Comparison of ENCODE assay signal across 12 cellular contexts in genomic region chr21:42107177-42107880, GRCh38. TPM values are rescaled to one million over a fixed set of nuclear protein-coding genes. Genes with fewer than 3 reads are reported as not detected.
DNase-seq lines count a peak whose midpoint lies in the region; ATAC-seq and TF ChIP-seq lines count a peak whose summit lies in the region.
"Had no signal": no experiment of that assay in that cellular context is flagged by ENCODE, and none has a peak within 500 bp of the region (broad histone marks: within the 10 kb centered on the region; RNA-seq: fewer than 3 reads in every experiment).

No MANE protein-coding gene starts in this region.

- peak; percentile 16 for ATAC-seq in HG03378 (IDR thresholded peaks at IDR 0.05; ENCODE audit: unreplicated experiment)
- peak; percentile 22 for ATAC-seq in central memory CD8-positive, alpha-beta T cell (replicated peaks; ENCODE audit: extremely low read depth, poor library complexity, severe bottlenecking)

- no peaks in the 10 kb centered on the region for H3K4me1 Mint-ChIP-seq in central memory CD8-positive, alpha-beta T cell
- H3K4me1 Mint-ChIP-seq in progenitor cell of endocrine pancreas (ENCODE audit: low read depth), result peaks cover 10% of the 10 kb centered on the region

- TF ChIP-seq POLR2A in spleen (IDR thresholded peaks at IDR 0.05), result no peak

- peaks cover 0 to 4% (median 0%) of the 10 kb centered on the region in 7 donors for H3K27me3 ChIP-seq in spleen (replicated peaks in 1 of 7)

- H3K27ac ChIP-seq in spleen, result peak overlapping the region in 3 of 8 donors; percentile 10 to 63 (median 37)

- intact Hi-C loops in spleen (cut with DNase I; ENCODE audit: low total_unique reads), result no loop called here

- TF ChIP-seq CTCF in spleen (IDR thresholded peaks at IDR 0.05 in 8 of 11, conservative IDR thresholded peaks at IDR 0.05 in 3 of 11), result no peak
- no peak for TF ChIP-seq CTCF in progenitor cell of endocrine pancreas (IDR thresholded peaks at IDR 0.05; ENCODE audit: unreplicated experiment)

- H3K36me3 ChIP-seq in spleen, result no peaks in the 10 kb centered on the region

- H3K9me3 ChIP-seq in spleen, result no peaks in the 10 kb centered on the region

- DNase-seq in NCI-H82 (lab: John Stamatoyannopoulos, UW) (peak; percentile 16), NCI-H82 treated with DMSO at 0.1 percent for 48 hours (lab: John Stamatoyannopoulos, UW; ENCODE audit: unreplicated experiment) (no peak), spleen (peak; percentile 64), NCI-H1417 treated with DMSO at 0.1 percent for 48 hours (lab: John Stamatoyannopoulos, UW) (no peak), T-helper 9 cell (no peak), progenitor cell of endocrine pancreas (ENCODE audit: low spot score, unreplicated experiment) (no peak)
- DNase-seq in central memory CD8-positive, alpha-beta T cell (ENCODE audit: low spot score in 2 of 2), result no peak
- DNase-seq: erythroblast had no signal

- H3K4me3 Mint-ChIP-seq in central memory CD8-positive, alpha-beta T cell, result no peak overlapping the region
- no peak overlapping the region for H3K4me3 Mint-ChIP-seq in progenitor cell of endocrine pancreas (ENCODE audit: low read depth)

- H3K4me1 ChIP-seq in spleen, result peaks cover 3 to 20% (median 15%) of the 10 kb centered on the region in 6 donors

- H3K9me3 Mint-ChIP-seq in central memory CD8-positive, alpha-beta T cell, result no peaks in the 10 kb centered on the region
- H3K9me3 Mint-ChIP-seq in progenitor cell of endocrine pancreas (ENCODE audit: low read depth), result no peaks in the 10 kb centered on the region
- H3K9me3 Mint-ChIP-seq: T-cell had no signal

- no peak overlapping the region for H3K27ac Mint-ChIP-seq in central memory CD8-positive, alpha-beta T cell (ENCODE audit: low read depth)
- no peak overlapping the region for H3K27ac Mint-ChIP-seq in progenitor cell of endocrine pancreas

- no peaks in the 10 kb centered on the region for H3K36me3 Mint-ChIP-seq in central memory CD8-positive, alpha-beta T cell (ENCODE audit: insufficient read depth)
- H3K36me3 Mint-ChIP-seq in progenitor cell of endocrine pancreas (ENCODE audit: insufficient read depth), result no peaks in the 10 kb centered on the region
- H3K36me3 Mint-ChIP-seq: T-cell had no signal

- H3K27me3 Mint-ChIP-seq in central memory CD8-positive, alpha-beta T cell, result peaks cover 19% of the 10 kb centered on the region
- H3K27me3 Mint-ChIP-seq in progenitor cell of endocrine pancreas, result peaks cover 4% of the 10 kb centered on the region

- H3K4me3 ChIP-seq in spleen, result peak overlapping the region in 4 of 8 donors; percentile 3 to 52 (median 16)

- 82 to 87% (median 86%) methylated on average over 11 to 18 of the region's 18 CpGs for WGBS in spleen, 5 donors

RNA-seq across cellular contexts. Expression of gene UMODL1, which starts 36.2 kb away (rescaled TPM):
- total RNA-seq in spleen (under 1 TPM in 5 of 7 donors, not detected in 2; 0.09 to 0.85 (median 0.28) TPM), progenitor cell of endocrine pancreas (0.19 TPM in 1 of 2 replicates, not detected in the other)
- under 1 TPM in 2 of 3 donors, not detected in 1; 0.02 to 0.03 TPM for polyA plus RNA-seq in spleen
- total RNA-seq: A673 had no signal
- polyA plus RNA-seq: aorta had no signal

Comparison
In these comparisons a context has a peak if more than half of its experiments do, and no peak if none do; other contexts are left out.
1. DNase-seq: peak in NCI-H82 (single experiment) and spleen (single experiment); none in NCI-H82 treated with DMSO at 0.1 percent for 48 hours (single experiment), central memory CD8-positive, alpha-beta T cell (0 of 2), NCI-H1417 treated with DMSO at 0.1 percent for 48 hours (single experiment), T-helper 9 cell (single experiment) and progenitor cell of endocrine pancreas (single experiment).